Comparison of ENCODE assay signal across 23 cellular contexts in the genomic region with DNA sequence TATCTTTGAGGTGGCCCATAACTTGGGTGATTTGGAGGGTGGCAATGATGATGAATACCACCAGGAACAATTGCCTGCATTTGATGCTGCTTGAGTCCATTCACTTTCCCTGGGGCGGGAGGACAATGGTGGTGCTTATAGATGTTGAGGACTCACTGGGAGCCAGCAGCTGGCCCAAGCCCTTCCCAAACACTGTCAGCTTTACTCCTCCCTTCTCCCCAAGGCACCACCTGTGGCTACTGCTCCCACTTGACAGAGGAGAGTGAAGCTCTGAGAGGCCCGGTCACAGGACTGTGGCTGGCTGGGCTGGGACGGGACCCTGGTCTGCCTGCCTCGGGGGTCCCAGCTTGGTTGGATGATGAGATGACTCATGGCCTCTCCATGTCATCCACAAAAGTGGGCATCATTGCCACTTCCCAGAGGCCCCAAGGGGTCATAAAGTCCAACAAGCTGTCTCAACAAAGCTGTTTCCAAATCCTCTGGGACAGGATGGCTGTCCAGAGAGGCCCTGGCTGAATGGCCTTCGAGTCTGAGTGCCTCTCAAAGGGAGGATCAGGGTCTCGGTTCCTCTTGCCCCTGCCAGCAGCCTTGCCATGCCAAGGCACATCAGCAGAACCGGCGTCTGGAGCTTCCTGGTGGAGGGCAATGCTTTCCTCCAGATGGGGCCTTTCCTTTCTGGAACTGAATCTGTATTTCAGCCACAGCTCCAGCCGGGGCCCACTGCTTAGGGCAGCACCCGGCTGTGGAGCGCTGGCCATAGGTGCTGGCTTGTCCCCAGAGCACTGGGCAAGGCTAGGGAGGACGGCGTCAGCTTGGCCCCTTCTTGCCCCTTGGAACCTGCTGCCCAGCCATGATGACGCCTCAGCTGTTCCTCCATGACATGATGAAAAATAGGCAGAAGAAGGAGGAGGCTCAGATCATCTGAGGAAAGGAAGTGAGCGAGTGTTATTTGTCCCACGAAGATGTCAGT. TPM values are rescaled to one million over a fixed set of nuclear protein-coding genes. Genes with fewer than 3 reads are reported as not detected.
"Had no signal": no experiment of that assay in that cellular context is flagged by ENCODE, and none has a peak within 500 bp of the region (broad histone marks: within the 10 kb centered on the region; RNA-seq: fewer than 3 reads in every experiment).

No MANE protein-coding gene starts in this region.

- H3K4me2 ChIP-seq: neural progenitor cell had no signal

- H3K27me3 ChIP-seq: neural progenitor cell, ovary, upper lobe of left lung had no signal

- FAIRE-seq: endothelial cell of umbilical vein, kidney had no signal

- H3K4me3 ChIP-seq: lower lobe of right lung, neural progenitor cell, ovary, prostate gland, upper lobe of left lung had no signal

- H3K4me1 ChIP-seq: lower lobe of right lung, neural progenitor cell, prostate gland, upper lobe of left lung had no signal

- H3K9me3 ChIP-seq: lower lobe of right lung, ovary, prostate gland, upper lobe of left lung had no signal

- H3K27ac ChIP-seq: lower lobe of right lung, neural progenitor cell, ovary, prostate gland, upper lobe of left lung had no signal

- H3K36me3 ChIP-seq: lower lobe of right lung, neural progenitor cell, ovary, prostate gland, upper lobe of left lung had no signal

- DNase-seq: activated CD4-positive, alpha-beta memory T cell treated with anti-CD3 and anti-CD28 coated beads for 36 hours; activated CD4-positive, alpha-beta T cell treated with anti-CD3 and anti-CD28 coated beads for 4 hours; activated CD4-positive, CD25-positive, alpha-beta regulatory T cell; activated effector memory CD4-positive, alpha-beta T cell treated with Interleukin-2 at 50 U/mL for 16 hours; activated naive CD4-positive, alpha-beta T cell treated with anti-CD3 and anti-CD28 coated beads for 36 hours; activated naive CD8-positive, alpha-beta T cell treated with anti-CD3 and anti-CD28 coated beads, Interleukin-2, amount 10 ng/mL, durations not matched to agents 7 days and 5 days; activated T-cell treated with anti-CD3 and anti-CD28 coated beads, Interleukin-2, amount 50 U/mL, for 72 hours; amniotic stem cell; effector memory CD8-positive, alpha-beta T cell; foreskin melanocyte; kidney; lower lobe of right lung; mesendoderm; naive thymus-derived CD4-positive, alpha-beta T cell; ovary; stimulated activated CD4-positive, alpha-beta T cell treated with anti-CD3 and anti-CD28 coated beads, Interleukin-12 subunit alpha, Interleukin-12 subunit beta, amount 100 ng/mL, for 4 hours; stimulated activated CD4-positive, alpha-beta T cell treated with anti-CD3 and anti-CD28 coated beads, Interleukin-4, amount 100 ng/mL, for 4 hours; T-helper 17 cell; upper lobe of left lung had no signal

- H3K9ac ChIP-seq: neural progenitor cell had no signal

- H2AFZ ChIP-seq: neural progenitor cell had no signal

RNA-seq across cellular contexts. Expression of a gene that starts 56.4 kb away (rescaled TPM):
- total RNA-seq: activated CD4-positive, alpha-beta memory T cell treated with anti-CD3 and anti-CD28 coated beads for 36 hours; activated naive CD4-positive, alpha-beta T cell treated with anti-CD3 and anti-CD28 coated beads for 36 hours; activated naive CD8-positive, alpha-beta T cell treated with anti-CD3 and anti-CD28 coated beads, Interleukin-2, amount 10 ng/mL, durations not matched to agents 7 days and 5 days; activated T-cell treated with anti-CD3 and anti-CD28 coated beads, Interleukin-2, amount 50 U/mL, for 72 hours; endothelial cell of umbilical vein; naive thymus-derived CD4-positive, alpha-beta T cell; skeletal muscle tissue; T-helper 17 cell had no signal
- polyA plus RNA-seq: naive thymus-derived CD4-positive, alpha-beta T cell; ovary had no signal
